ENCODE assay signal across 17 cellular contexts in genomic region chr6:2982464-2983121, GRCh38. TPM values are rescaled to one million over a fixed set of nuclear protein-coding genes. Genes with fewer than 3 reads are reported as not detected.
A peak's percentile ranks its signal among the peaks of the same experiment; 100 is the strongest.
DNase-seq lines count a peak whose midpoint lies in the region; ATAC-seq and TF ChIP-seq lines count a peak whose summit lies in the region.
"Had no signal": no experiment of that assay in that cellular context is flagged by ENCODE, and none has a peak within 500 bp of the region (broad histone marks: within the 10 kb centered on the region; RNA-seq: fewer than 3 reads in every experiment).

No MANE protein-coding gene starts in this region.

- no peak overlapping the region for H3K4me3 Mint-ChIP-seq in activated T-cell treated with anti-CD3 and anti-CD28 coated beads, Interleukin-2, amount 50 U/mL, for 4 hours
- H3K4me3 Mint-ChIP-seq: effector memory CD8-positive, alpha-beta T cell; T-helper 2 cell treated with Interferon-gamma antibody and Interleukin-4, amounts not matched to agents 5 μg/mL and 100 μg/mL, for 36 hours had no signal

- peaks cover 27% of the 10 kb centered on the region for H3K4me1 ChIP-seq in colonic mucosa
- peaks cover 4 to 41% (median 32%) of the 10 kb centered on the region in 5 donors for H3K4me1 ChIP-seq in subcutaneous abdominal adipose tissue (ENCODE audit: control insufficient read depth in 5 of 5, insufficient read depth in 5 of 5, low read length in 5 of 5)

- H3K27ac ChIP-seq in colonic mucosa = peak overlapping the region; percentile 58
- H3K27ac ChIP-seq in subcutaneous abdominal adipose tissue (ENCODE audit: low read depth, low read length) = peak overlapping the region; percentile 68

- H3K9me3 ChIP-seq in colonic mucosa = no peaks in the 10 kb centered on the region
- H3K9me3 ChIP-seq in subcutaneous abdominal adipose tissue (ENCODE audit: control insufficient read depth in 5 of 5, low read length in 5 of 5) = no peaks in the 10 kb centered on the region

- DNase-seq in ELR (ENCODE audit: low read depth) (peak; percentile 54), colonic mucosa (peak; percentile 65), left colon (peak in 1 of 2 donors; percentile 49), cerebellum (ENCODE audit: low spot score) (no peak)
- DNase-seq in activated CD4-positive, alpha-beta T cell treated with anti-CD3 and anti-CD28 coated beads for 4 hours = no peak
- no peak for DNase-seq in activated T-cell treated with anti-CD3 and anti-CD28 coated beads, Interleukin-2, amount 50 U/mL, for 4 hours
- DNase-seq: AML-193; anterior cingulate cortex; DMS79; effector memory CD8-positive, alpha-beta T cell; H7; NCI-H2029; NCI-H774 had no signal

- peaks cover 8% of the 10 kb centered on the region for H3K27me3 Mint-ChIP-seq in activated T-cell treated with anti-CD3 and anti-CD28 coated beads, Interleukin-2, amount 50 U/mL, for 4 hours (ENCODE audit: low read depth)

- H3K4me3 ChIP-seq in colonic mucosa (no peak overlapping the region), subcutaneous abdominal adipose tissue (ENCODE audit: low read depth in 1 of 5, low read length in 5 of 5) (no peak overlapping the region)

- H3K27me3 ChIP-seq in colonic mucosa = no peaks in the 10 kb centered on the region
- peaks cover 0 to 3% (median 0%) of the 10 kb centered on the region in 5 donors for H3K27me3 ChIP-seq in subcutaneous abdominal adipose tissue (ENCODE audit: control insufficient read depth in 5 of 5, insufficient read depth in 4 of 5, low read length in 5 of 5)

- H3K36me3 Mint-ChIP-seq in activated T-cell treated with anti-CD3 and anti-CD28 coated beads, Interleukin-2, amount 50 U/mL, for 4 hours (ENCODE audit: insufficient read depth) = no peaks in the 10 kb centered on the region

- intact Hi-C loops in colonic mucosa (cut with DNase I) = no loop called here
- intact Hi-C loops in left colon (cut with DNase I, micrococcal nuclease) = no loop called here

- ATAC-seq in left colon = peak; percentile 47
- ATAC-seq in HG03045 (IDR thresholded peaks at IDR 0.05; ENCODE audit: unreplicated experiment) = no peak
- ATAC-seq in activated T-cell treated with anti-CD3 and anti-CD28 coated beads, Interleukin-2, amount 50 U/mL, for 4 hours = no peak
- ATAC-seq: effector memory CD8-positive, alpha-beta T cell; sciatic nerve had no signal

- peaks cover 3% of the 10 kb centered on the region for H3K4me1 Mint-ChIP-seq in activated T-cell treated with anti-CD3 and anti-CD28 coated beads, Interleukin-2, amount 50 U/mL, for 4 hours (ENCODE audit: low read depth)

- H3K36me3 ChIP-seq in colonic mucosa (no peaks in the 10 kb centered on the region), subcutaneous abdominal adipose tissue (ENCODE audit: control insufficient read depth in 5 of 5, insufficient read depth in 5 of 5, low read length in 5 of 5) (no peaks in the 10 kb centered on the region)

- TF ChIP-seq CTCF in colonic mucosa (IDR thresholded peaks at IDR 0.05) = no peak

- no peaks in the 10 kb centered on the region for H3K9me3 Mint-ChIP-seq in activated T-cell treated with anti-CD3 and anti-CD28 coated beads, Interleukin-2, amount 50 U/mL, for 4 hours
- H3K9me3 Mint-ChIP-seq: effector memory CD8-positive, alpha-beta T cell; T-helper 2 cell treated with Interferon-gamma antibody and Interleukin-4, amounts not matched to agents 5 μg/mL and 100 μg/mL, for 36 hours had no signal

- H3K9ac ChIP-seq in colonic mucosa (ENCODE audit: low read depth in 2 of 2, low read length in 2 of 2) (no peak overlapping the region), subcutaneous abdominal adipose tissue (ENCODE audit: low read length in 5 of 5) (no peak overlapping the region)

RNA-seq across cellular contexts. Expression of gene SERPINB6, which starts 11.2 kb away (rescaled TPM):
- total RNA-seq in colonic mucosa (100 to 1,000 TPM; 139 to 285 TPM), left colon (100 to 1,000 TPM; 182 to 192 TPM), cerebellum (16.1 TPM)
- total RNA-seq in activated T-cell treated with anti-CD3 and anti-CD28 coated beads, Interleukin-2, amount 50 U/mL, for 4 hours = 10 to 100 TPM; 14.9 to 15.9 (median 15.3) TPM

RNA-seq across cellular contexts. Expression of gene NQO2, which starts 17.1 kb away (rescaled TPM):
- 10 to 100 TPM; 14.1 to 19.0 TPM for total RNA-seq in colonic mucosa
- total RNA-seq in left colon = 10 to 100 TPM in 1 of 2 donors, 1 to 10 TPM in 1; 10.0 to 12.2 TPM
- 8.3 TPM for total RNA-seq in cerebellum
- 10 to 100 TPM; 35.5 to 41.8 (median 38.4) TPM for total RNA-seq in activated T-cell treated with anti-CD3 and anti-CD28 coated beads, Interleukin-2, amount 50 U/mL, for 4 hours

Comparison
In these comparisons a context has a peak if more than half of its experiments do, and no peak if none do; other contexts are left out.
1. DNase-seq: peak in ELR (single experiment) and colonic mucosa (single experiment); none in cerebellum (single experiment), activated CD4-positive, alpha-beta T cell treated with anti-CD3 and anti-CD28 coated beads for 4 hours (0 of 2) and activated T-cell treated with anti-CD3 and anti-CD28 coated beads, Interleukin-2, amount 50 U/mL, for 4 hours (single experiment).